In genomic region chr15:90482124-90483011, GRCh38 we compare ENCODE assay signal across 8 cellular contexts. TPM values are rescaled to one million over a fixed set of nuclear protein-coding genes. Genes with fewer than 3 reads are reported as not detected.
DNase-seq lines count a peak whose midpoint lies in the region; ATAC-seq and TF ChIP-seq lines count a peak whose summit lies in the region.

No MANE protein-coding gene starts in this region.

- no peaks in the 10 kb centered on the region for H3K9me3 ChIP-seq in tibial artery

- no peaks in the 10 kb centered on the region for H3K27me3 Mint-ChIP-seq in activated CD4-positive, alpha-beta memory T cell treated with anti-CD3 and anti-CD28 coated beads for 36 hours

- no peaks in the 10 kb centered on the region for H3K9me3 Mint-ChIP-seq in activated CD4-positive, alpha-beta memory T cell treated with anti-CD3 and anti-CD28 coated beads for 36 hours

- peak overlapping the region; percentile 9 for H3K27ac Mint-ChIP-seq in activated CD4-positive, alpha-beta memory T cell treated with anti-CD3 and anti-CD28 coated beads for 36 hours

- intact Hi-C loops in activated CD4-positive, alpha-beta memory T cell treated with anti-CD3 and anti-CD28 coated beads for 36 hours (cut with micrococcal nuclease) = loop anchor here (1.0 kb wide), 2 partner anchors 120 to 162 kb away; no protein-coding TSS in a partner anchor
- intact Hi-C loops in tibial artery (cut with DNase I; ENCODE audit: low total_unique reads) = loop anchor here (5.0 to 10.0 kb wide), 2 partner anchors 120 to 188 kb away; no protein-coding TSS in a partner anchor

- no peak for ATAC-seq in HG03469 (IDR thresholded peaks at IDR 0.05; ENCODE audit: unreplicated experiment)

- peaks cover 0 to 29% (median 7%) of the 10 kb centered on the region in 4 donors for H3K4me1 ChIP-seq in tibial artery

- peak overlapping the region; percentile 36 to 63 for H3K27ac ChIP-seq in tibial artery

- CTCF ChIA-PET in activated CD4-positive, alpha-beta memory T cell treated with anti-CD3 and anti-CD28 coated beads for 36 hours (lab: Charles Lee) = interaction anchor here (0.6 to 5.7 kb wide), 32 partner anchors 9 to 304 kb away, joined by 3 to 107 read pairs (median 5); partner anchors contain the start of gene ZNF774

- peaks cover 63% of the 10 kb centered on the region for H3K36me3 Mint-ChIP-seq in activated CD4-positive, alpha-beta memory T cell treated with anti-CD3 and anti-CD28 coated beads for 36 hours

- H3K36me3 ChIP-seq in tibial artery = peaks cover 66 to 91% (median 89%) of the 10 kb centered on the region in 3 donors

- no peak overlapping the region for H3K4me3 ChIP-seq in epithelial cell of proximal tubule (ENCODE audit: low read depth, low read length)
- no peak overlapping the region for H3K4me3 ChIP-seq in tibial artery

- peaks cover 30% of the 10 kb centered on the region for H3K4me1 Mint-ChIP-seq in activated CD4-positive, alpha-beta memory T cell treated with anti-CD3 and anti-CD28 coated beads for 36 hours (ENCODE audit: low read depth)

- TF ChIP-seq CTCF in epithelial cell of proximal tubule (conservative IDR thresholded peaks at IDR 0.05; ENCODE audit: low read depth, low read length) = peak; percentile 73
- peak; percentile 64 to 80 for TF ChIP-seq CTCF in tibial artery (IDR thresholded peaks at IDR 0.05)

- no peak overlapping the region for H3K4me3 Mint-ChIP-seq in activated CD4-positive, alpha-beta memory T cell treated with anti-CD3 and anti-CD28 coated beads for 36 hours

- POLR2A ChIA-PET in activated CD4-positive, alpha-beta memory T cell treated with anti-CD3 and anti-CD28 coated beads for 36 hours (lab: Charles Lee) = no interaction called here

- DNase-seq in SKM-1 (lab: John Stamatoyannopoulos, UW; ENCODE audit: unreplicated experiment) (peak; percentile 43), SKM-1 treated with dmso at 0.1 percent for 144 hours (lab: John Stamatoyannopoulos, UW; ENCODE audit: unreplicated experiment) (no peak), NCI-H2227 treated with DMSO at 0.1 percent for 48 hours (lab: John Stamatoyannopoulos, UW) (peak; percentile 32), epithelial cell of proximal tubule (ENCODE audit: low read depth) (no peak), mucosa of gallbladder (ENCODE audit: low spot score) (peak; percentile 51), tibial artery (peak in 1 of 2 donors; percentile 35)
- peak; percentile 62 for DNase-seq in activated CD4-positive, alpha-beta memory T cell treated with anti-CD3 and anti-CD28 coated beads for 36 hours

- no peaks in the 10 kb centered on the region for H3K27me3 ChIP-seq in tibial artery

RNA-seq across cellular contexts. Expression of gene CRTC3, which starts 47.4 kb away (rescaled TPM):
- total RNA-seq in activated CD4-positive, alpha-beta memory T cell treated with anti-CD3 and anti-CD28 coated beads for 36 hours = 10 to 100 TPM; 34.7 to 37.8 TPM
- total RNA-seq in epithelial cell of proximal tubule (7.1 and 10.0 TPM in 2 replicates), mucosa of gallbladder (52.0 TPM)

Comparison
In these comparisons a context has a peak if more than half of its experiments do, and no peak if none do; other contexts are left out.
1. DNase-seq: peak in SKM-1 (single experiment), NCI-H2227 treated with DMSO at 0.1 percent for 48 hours (single experiment), activated CD4-positive, alpha-beta memory T cell treated with anti-CD3 and anti-CD28 coated beads for 36 hours (single experiment) and mucosa of gallbladder (single experiment); none in SKM-1 treated with dmso at 0.1 percent for 144 hours (single experiment) and epithelial cell of proximal tubule (single experiment).